In the genomic region with DNA sequence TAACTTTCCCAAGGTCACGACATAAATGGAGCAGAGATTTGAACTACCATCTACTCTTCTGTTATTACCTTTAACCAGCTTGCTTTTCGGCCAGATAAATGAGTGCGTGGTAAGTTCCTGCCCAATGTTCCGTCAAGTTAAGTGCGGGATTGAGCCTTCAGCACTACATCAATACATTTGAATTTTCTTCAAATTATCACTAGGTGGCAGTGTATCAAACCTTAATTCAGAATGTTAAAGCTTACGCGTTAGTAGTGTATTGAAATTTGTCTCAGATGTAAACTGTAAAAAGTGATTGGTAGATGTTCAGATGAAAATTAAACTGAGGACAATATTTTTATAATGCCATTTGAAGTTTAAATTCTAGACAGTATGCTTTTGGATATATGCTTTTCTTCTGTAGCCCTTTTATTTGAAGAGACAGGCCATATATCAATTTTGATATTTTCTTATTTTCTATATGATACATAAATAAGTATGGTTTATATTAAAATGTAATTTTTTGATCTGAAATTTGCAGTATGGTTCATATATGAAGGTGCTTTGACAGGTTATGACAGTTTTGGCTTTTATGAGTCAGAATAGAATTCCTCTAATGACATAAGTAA, we compare ENCODE assay signal across 1 cellular context.
TF ChIP-seq lines count a peak whose summit lies in the region.

No MANE protein-coding gene starts in this region.

TF ChIP-seq in SK-N-SH treated with all-trans-retinoic acid at 6 μM for 48 hours, 23 proteins besides CTCF, POLR2A, EP300 and RAD21 (continued from another document):
- TF ChIP-seq, protein P1, sequence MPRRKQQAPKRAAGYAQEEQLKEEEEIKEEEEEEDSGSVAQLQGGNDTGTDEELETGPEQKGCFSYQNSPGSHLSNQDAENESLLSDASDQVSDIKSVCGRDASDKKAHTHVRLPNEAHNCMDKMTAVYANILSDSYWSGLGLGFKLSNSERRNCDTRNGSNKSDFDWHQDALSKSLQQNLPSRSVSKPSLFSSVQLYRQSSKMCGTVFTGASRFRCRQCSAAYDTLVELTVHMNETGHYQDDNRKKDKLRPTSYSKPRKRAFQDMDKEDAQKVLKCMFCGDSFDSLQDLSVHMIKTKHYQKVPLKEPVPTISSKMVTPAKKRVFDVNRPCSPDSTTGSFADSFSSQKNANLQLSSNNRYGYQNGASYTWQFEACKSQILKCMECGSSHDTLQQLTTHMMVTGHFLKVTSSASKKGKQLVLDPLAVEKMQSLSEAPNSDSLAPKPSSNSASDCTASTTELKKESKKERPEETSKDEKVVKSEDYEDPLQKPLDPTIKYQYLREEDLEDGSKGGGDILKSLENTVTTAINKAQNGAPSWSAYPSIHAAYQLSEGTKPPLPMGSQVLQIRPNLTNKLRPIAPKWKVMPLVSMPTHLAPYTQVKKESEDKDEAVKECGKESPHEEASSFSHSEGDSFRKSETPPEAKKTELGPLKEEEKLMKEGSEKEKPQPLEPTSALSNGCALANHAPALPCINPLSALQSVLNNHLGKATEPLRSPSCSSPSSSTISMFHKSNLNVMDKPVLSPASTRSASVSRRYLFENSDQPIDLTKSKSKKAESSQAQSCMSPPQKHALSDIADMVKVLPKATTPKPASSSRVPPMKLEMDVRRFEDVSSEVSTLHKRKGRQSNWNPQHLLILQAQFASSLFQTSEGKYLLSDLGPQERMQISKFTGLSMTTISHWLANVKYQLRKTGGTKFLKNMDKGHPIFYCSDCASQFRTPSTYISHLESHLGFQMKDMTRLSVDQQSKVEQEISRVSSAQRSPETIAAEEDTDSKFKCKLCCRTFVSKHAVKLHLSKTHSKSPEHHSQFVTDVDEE (CRISPR knock-in tag; IDR thresholded peaks at IDR 0.05), result no peak
- no peak for TF ChIP-seq SNAI2 (CRISPR knock-in tag; IDR thresholded peaks at IDR 0.05)
- no peak for TF ChIP-seq ZNF8 (CRISPR knock-in tag; IDR thresholded peaks at IDR 0.05)
- TF ChIP-seq, protein P2, sequence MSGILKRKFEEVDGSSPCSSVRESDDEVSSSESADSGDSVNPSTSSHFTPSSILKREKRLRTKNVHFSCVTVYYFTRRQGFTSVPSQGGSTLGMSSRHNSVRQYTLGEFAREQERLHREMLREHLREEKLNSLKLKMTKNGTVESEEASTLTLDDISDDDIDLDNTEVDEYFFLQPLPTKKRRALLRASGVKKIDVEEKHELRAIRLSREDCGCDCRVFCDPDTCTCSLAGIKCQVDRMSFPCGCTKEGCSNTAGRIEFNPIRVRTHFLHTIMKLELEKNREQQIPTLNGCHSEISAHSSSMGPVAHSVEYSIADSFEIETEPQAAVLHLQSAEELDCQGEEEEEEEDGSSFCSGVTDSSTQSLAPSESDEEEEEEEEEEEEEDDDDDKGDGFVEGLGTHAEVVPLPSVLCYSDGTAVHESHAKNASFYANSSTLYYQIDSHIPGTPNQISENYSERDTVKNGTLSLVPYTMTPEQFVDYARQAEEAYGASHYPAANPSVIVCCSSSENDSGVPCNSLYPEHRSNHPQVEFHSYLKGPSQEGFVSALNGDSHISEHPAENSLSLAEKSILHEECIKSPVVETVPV (CRISPR knock-in tag; IDR thresholded peaks at IDR 0.05), result no peak
